ENCODE assay signal across 1 cellular context in the genomic region with DNA sequence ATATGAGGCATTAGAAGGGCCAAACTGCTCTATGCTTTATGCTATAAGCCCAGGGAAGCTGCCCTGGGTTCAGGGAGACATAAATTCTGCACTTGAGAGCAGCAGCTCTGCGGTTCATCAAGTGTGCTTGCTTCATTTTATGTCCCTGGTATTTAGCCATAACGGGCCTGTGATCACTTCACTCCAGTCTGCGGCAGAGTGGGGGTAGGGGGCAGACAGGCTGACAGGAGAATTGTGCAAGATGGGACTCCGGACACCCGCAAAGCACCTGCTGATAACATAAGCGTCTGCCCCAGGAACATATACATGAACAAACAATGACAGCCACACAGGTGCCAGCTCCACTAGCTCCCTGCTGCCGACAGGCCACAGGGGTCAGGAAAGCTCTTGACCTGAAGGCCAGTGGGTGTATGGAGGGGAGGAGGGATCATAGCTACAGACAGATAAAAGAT.
TF ChIP-seq lines count a peak whose summit lies in the region.

No MANE protein-coding gene starts in this region.

TF ChIP-seq in HEK293T, 16 proteins besides CTCF, POLR2A, EP300 and RAD21 (continued from another document):
- TF ChIP-seq, protein P1, sequence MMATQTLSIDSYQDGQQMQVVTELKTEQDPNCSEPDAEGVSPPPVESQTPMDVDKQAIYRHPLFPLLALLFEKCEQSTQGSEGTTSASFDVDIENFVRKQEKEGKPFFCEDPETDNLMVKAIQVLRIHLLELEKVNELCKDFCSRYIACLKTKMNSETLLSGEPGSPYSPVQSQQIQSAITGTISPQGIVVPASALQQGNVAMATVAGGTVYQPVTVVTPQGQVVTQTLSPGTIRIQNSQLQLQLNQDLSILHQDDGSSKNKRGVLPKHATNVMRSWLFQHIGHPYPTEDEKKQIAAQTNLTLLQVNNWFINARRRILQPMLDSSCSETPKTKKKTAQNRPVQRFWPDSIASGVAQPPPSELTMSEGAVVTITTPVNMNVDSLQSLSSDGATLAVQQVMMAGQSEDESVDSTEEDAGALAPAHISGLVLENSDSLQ (IDR thresholded peaks at IDR 0.05), result no peak
- TF ChIP-seq ZNF384 (IDR thresholded peaks at IDR 0.05), result no peak
TF ChIP-seq in HEK293T: peak in this region for 0.
